Comparison of ENCODE assay signal across 9 cellular contexts in genomic region chr22:37848587-37849088, GRCh38. TPM values are rescaled to one million over a fixed set of nuclear protein-coding genes. Genes with fewer than 3 reads are reported as not detected.
DNase-seq lines count a peak whose midpoint lies in the region; ATAC-seq and TF ChIP-seq lines count a peak whose summit lies in the region.
"Had no signal": no experiment of that assay in that cellular context is flagged by ENCODE, and none has a peak within 500 bp of the region (broad histone marks: within the 10 kb centered on the region; RNA-seq: fewer than 3 reads in every experiment).

No MANE protein-coding gene starts in this region.

- H3K4me1 ChIP-seq in Panc1 (ENCODE audit: control insufficient read depth, insufficient read depth, low read length) (0 out of 2 replicates have a peak, but pooled peaks cover 3% of the 10 kb centered on the region), mononuclear cell (ENCODE audit: insufficient read depth, low read length) (peaks cover 38% of the 10 kb centered on the region), vagina (peaks cover 30% of the 10 kb centered on the region)

- H3K4me3 ChIP-seq in Panc1 (ENCODE audit: low read depth in 2 of 2, low read length in 2 of 2) (peak overlapping the region; percentile 99 to 100), mononuclear cell (ENCODE audit: low read length) (peak overlapping the region; percentile 81), vagina (peak overlapping the region; percentile 83 to 90)

- BruUV-seq in Panc1 (replicated peaks; lab: Mats Ljungman, UMichigan), result TSS peak; percentile 98

- TF ChIP-seq CTCF in Panc1 (IDR thresholded peaks at IDR 0.05) (no peak), vagina (IDR thresholded peaks at IDR 0.05) (no peak)

- H3K36me3 ChIP-seq in Panc1 (ENCODE audit: control insufficient read depth, insufficient read depth, low read length) (peaks cover 17% of the 10 kb centered on the region), vagina (peaks cover 0 to 24% of the 10 kb centered on the region in 2 donors)

- DNase-seq in NCI-H1092 treated with DMSO at 0.1 percent for 48 hours (lab: John Stamatoyannopoulos, UW), result peak; percentile 17
- no peak for DNase-seq in NCI-H1092 (lab: John Stamatoyannopoulos, UW)
- no peak for DNase-seq in Panc1 (ENCODE audit: low read depth, low spot score)
- DNase-seq in vagina (ENCODE audit: extremely low spot score in 2 of 2), result no peak
- DNase-seq in NK-92 (lab: John Stamatoyannopoulos, UW; ENCODE audit: unreplicated experiment), result no peak
- no peak for DNase-seq in dedifferentiated amniotic fluid mesenchymal stem cell (ENCODE audit: extremely low spot score)

- ATAC-seq in Panc1, result peak; percentile 2; the same call in 1 of the 2 replicates

- POLR2A ChIA-PET in Panc1 (lab: Charles Lee), result no interaction called here

- H3K9me3 ChIP-seq in Panc1 (ENCODE audit: control insufficient read depth, insufficient read depth, low read depth, low read length) (no peaks in the 10 kb centered on the region), mononuclear cell (ENCODE audit: low read depth, low read length) (no peaks in the 10 kb centered on the region), vagina (no peaks in the 10 kb centered on the region)

- TF ChIP-seq POLR2A in vagina (IDR thresholded peaks at IDR 0.05), result no peak

- CTCF ChIA-PET in Panc1 (lab: Charles Lee), result no interaction called here

- intact Hi-C loops in Panc1 (cut with micrococcal nuclease; ENCODE audit: unreplicated experiment) (no loop called here), vagina (cut with DNase I) (no loop called here)

- H3K27me3 ChIP-seq in Panc1 (ENCODE audit: control insufficient read depth, insufficient read depth, low read length) (no peaks in the 10 kb centered on the region), mononuclear cell (ENCODE audit: insufficient read depth, low read length) (no peaks in the 10 kb centered on the region), vagina (no peaks in the 10 kb centered on the region)

- H3K27ac ChIP-seq in Panc1 (ENCODE audit: low read length) (peak overlapping the region; percentile 97), cingulate gyrus (ENCODE audit: low read depth, low read length) (peak overlapping the region; percentile 54), vagina (peak overlapping the region; percentile 86)

- in situ Hi-C loops in Panc1 (cut with HindIII; ENCODE audit: low pct_unique_long_range_greater_than_20kb, low sequenced_read_pairs), result no loop called here

RNA-seq across cellular contexts. Expression of gene EIF3L, which starts 0.6 kb away (rescaled TPM):
- total RNA-seq in Panc1 (2021; ENCODE audit: unreplicated experiment), result 211 TPM
- 226 TPM for polyA plus RNA-seq in Panc1 (2012; ENCODE audit: insufficient read length)
- 516 TPM for total RNA-seq in mononuclear cell
- total RNA-seq in vagina, result 338 TPM

RNA-seq across cellular contexts. Expression of gene ANKRD54, which starts 4.5 kb away (rescaled TPM):
- 28.1 TPM for total RNA-seq in Panc1 (2021; ENCODE audit: unreplicated experiment)
- polyA plus RNA-seq in Panc1 (2012; ENCODE audit: insufficient read length), result 37.0 TPM
- total RNA-seq in mononuclear cell, result 10.7 TPM
- 56.7 TPM for total RNA-seq in vagina

RNA-seq across cellular contexts. Expression of gene GALR3, which starts 25.5 kb away (rescaled TPM):
- total RNA-seq in Panc1 (2021; ENCODE audit: unreplicated experiment), result not detected
- polyA plus RNA-seq in Panc1 (2012; ENCODE audit: insufficient read length), result not detected
- not detected for total RNA-seq in mononuclear cell
- total RNA-seq in vagina, result not detected
- total RNA-seq: Daoy had no signal

RNA-seq across cellular contexts. Expression of gene GCAT, which starts 40.9 kb away (rescaled TPM):
- total RNA-seq in Panc1 (2021; ENCODE audit: unreplicated experiment) (11.2 TPM), mononuclear cell (1.7 TPM), vagina (7.6 TPM)
- 10.0 TPM for polyA plus RNA-seq in Panc1 (2012; ENCODE audit: insufficient read length)

RNA-seq across cellular contexts. Expression of gene MICALL1, which starts 57.5 kb away (rescaled TPM):
- total RNA-seq in Panc1 (2021; ENCODE audit: unreplicated experiment) (34.5 TPM), mononuclear cell (10.7 TPM), vagina (112 TPM)
- polyA plus RNA-seq in Panc1 (2012; ENCODE audit: insufficient read length), result 40.3 TPM
